Comparison of ENCODE assay signal across 1 cellular context in genomic region chr12:98803468-98804209, GRCh38.
TF ChIP-seq lines count a peak whose summit lies in the region.

No MANE protein-coding gene starts in this region.

TF ChIP-seq in SK-N-SH, 30 proteins besides CTCF, POLR2A, EP300 and RAD21 (continued from another document):
- no peak for TF ChIP-seq EZH2phosphoT487 (IDR thresholded peaks at IDR 0.05; ENCODE audit: borderline replicate concordance, low read depth)
- TF ChIP-seq TEAD4 (IDR thresholded peaks at IDR 0.05; ENCODE audit: borderline replicate concordance, insufficient read depth) = no peak
- no peak for TF ChIP-seq JUND (IDR thresholded peaks at IDR 0.05)
